ENCODE assay signal across 8 cellular contexts in genomic region chr2:54572262-54572635, GRCh38.
A peak's percentile ranks its signal among the peaks of the same experiment; 100 is the strongest.
DNase-seq lines count a peak whose midpoint lies in the region; ATAC-seq and TF ChIP-seq lines count a peak whose summit lies in the region.

No MANE protein-coding gene starts in this region.

- H2BK15ac ChIP-seq in H9 (ENCODE audit: low read depth, low read length) = no peak overlapping the region

- DNase-seq in H9 (no peak), fibroblast of mammary gland (ENCODE audit: low read depth) (peak; percentile 71), psoas muscle (no peak), substantia nigra (lab: John Stamatoyannopoulos, UW) (no peak), MV-4-11 (lab: John Stamatoyannopoulos, UW) (no peak), activated gamma-delta T cell treated with Interleukin-2 at 50 U/mL for 16 hours (no peak)
- peak; percentile 54 for DNase-seq in T-helper 2 cell treated with Interferon-gamma antibody and Interleukin-4, amounts not matched to agents 5 μg/mL and 100 μg/mL, for 36 hours (ENCODE audit: low spot score)

- no CpG with 5 or more reads among the region's 4 CpGs for WGBS in H9 (ENCODE audit: extremely low coverage, insufficient read length, low lambda C conversion rate)
- 33 to 42% (median 38%) methylated on average over 4 of the region's 4 CpGs for WGBS in psoas muscle, 3 donors

- no peaks in the 10 kb centered on the region for H3K9me3 ChIP-seq in H9 (ENCODE audit: control insufficient read depth, low read depth, low read length)
- H3K9me3 ChIP-seq in psoas muscle = no peaks in the 10 kb centered on the region

- no peak overlapping the region for H3K4ac ChIP-seq in H9 (ENCODE audit: low read depth, low read length)

- H3K36me3 Mint-ChIP-seq in H9 (ENCODE audit: insufficient read depth in 1 of 3, low read depth in 3 of 3) = peaks cover 4 to 26% (median 17%) of the 10 kb centered on the region in 3 experiments; a peak in 6 of 7 replicates
- H3K36me3 Mint-ChIP-seq in T-helper 2 cell treated with Interferon-gamma antibody and Interleukin-4, amounts not matched to agents 5 μg/mL and 100 μg/mL, for 36 hours (ENCODE audit: low read depth) = peaks cover 31% of the 10 kb centered on the region

- H3K9ac ChIP-seq in H9 (ENCODE audit: extremely low read depth, insufficient read length, low read length) = no peak overlapping the region

- H4K8ac ChIP-seq in H9 (replicated peaks; ENCODE audit: insufficient read length, low read depth, low read length) = no peak overlapping the region

- no peak overlapping the region for H4K5ac ChIP-seq in H9 (ENCODE audit: insufficient read length, low read depth, low read length)

- peak overlapping the region; percentile 29 for H3K27ac ChIP-seq in 22Rv1
- H3K27ac ChIP-seq in H9 (ENCODE audit: insufficient read length, low read depth, low read length) = no peak overlapping the region
- H3K27ac ChIP-seq in psoas muscle = peak overlapping the region; percentile 68
- H3K27ac ChIP-seq in substantia nigra (ENCODE audit: low read depth, low read length, poor library complexity, severe bottlenecking) = no peak overlapping the region

- H3K23ac ChIP-seq in H9 (ENCODE audit: insufficient read length, low read depth, low read length) = no peak overlapping the region

- H4K91ac ChIP-seq in H9 (ENCODE audit: insufficient read length, low read depth, low read length) = no peak overlapping the region

- H2BK20ac ChIP-seq in H9 (ENCODE audit: low read depth, low read length, poor library complexity, severe bottlenecking) = no peak overlapping the region

- peaks cover 4% of the 10 kb centered on the region for H4K20me1 ChIP-seq in H9 (ENCODE audit: control insufficient read depth, insufficient read depth, insufficient read length)

- no peak overlapping the region for H3K4me3 Mint-ChIP-seq in H9
- peak overlapping the region; percentile 82 for H3K4me3 Mint-ChIP-seq in T-helper 2 cell treated with Interferon-gamma antibody and Interleukin-4, amounts not matched to agents 5 μg/mL and 100 μg/mL, for 36 hours

- no peaks in the 10 kb centered on the region for H3K36me3 ChIP-seq in psoas muscle (ENCODE audit: insufficient read depth in 1 of 2, low read depth in 1 of 2)

- no peak overlapping the region for H3K18ac ChIP-seq in H9 (ENCODE audit: insufficient read length, low read depth, low read length)

- H3K14ac ChIP-seq in H9 (ENCODE audit: insufficient read depth, low read length) = no peak overlapping the region

- ATAC-seq in psoas muscle = peak in 2 of 4 donors; percentile 31 to 35

- no peak overlapping the region for H3T11ph ChIP-seq in H9 (ENCODE audit: low read length)

- H3K27ac Mint-ChIP-seq in H9 = peak overlapping the region in 2 of 3 experiments; percentile 52 to 73; a peak in 2 of 7 replicates
- H3K27ac Mint-ChIP-seq in T-helper 2 cell treated with Interferon-gamma antibody and Interleukin-4, amounts not matched to agents 5 μg/mL and 100 μg/mL, for 36 hours = peak overlapping the region; percentile 92

- TF ChIP-seq CTCF in 22Rv1 (IDR thresholded peaks at IDR 0.05) (no peak), H9 (conservative IDR thresholded peaks at IDR 0.05) (no peak), fibroblast of mammary gland (conservative IDR thresholded peaks at IDR 0.05; ENCODE audit: control insufficient read depth, insufficient read depth, low read depth, low read length) (no peak), psoas muscle (IDR thresholded peaks at IDR 0.05) (no peak)

- H2AK5ac ChIP-seq in H9 (ENCODE audit: insufficient read length, low read length) = no peak overlapping the region

- H3K4me3 ChIP-seq in fibroblast of mammary gland (ENCODE audit: control insufficient read depth, low read depth, low read length) (no peak overlapping the region), psoas muscle (no peak overlapping the region)

- H3K9me3 Mint-ChIP-seq in H9 = peaks cover 2 to 7% of the 10 kb centered on the region in 2 experiments; a peak in 4 of 5 replicates
- no peaks in the 10 kb centered on the region for H3K9me3 Mint-ChIP-seq in T-helper 2 cell treated with Interferon-gamma antibody and Interleukin-4, amounts not matched to agents 5 μg/mL and 100 μg/mL, for 36 hours

- peaks cover 18% of the 10 kb centered on the region for H3K4me1 ChIP-seq in H9 (ENCODE audit: insufficient read depth, low read length)
- H3K4me1 ChIP-seq in psoas muscle = peaks cover 57% of the 10 kb centered on the region

- no peak overlapping the region for H3K4me2 ChIP-seq in H9 (ENCODE audit: insufficient read depth, insufficient read length, low read length)

- no peaks in the 10 kb centered on the region for H3K23me2 ChIP-seq in H9 (ENCODE audit: insufficient read length, low read depth, low read length, poor library complexity, severe bottlenecking)

- H3K27me3 Mint-ChIP-seq in H9 (ENCODE audit: low read depth) = no peaks in the 10 kb centered on the region
- no peaks in the 10 kb centered on the region for H3K27me3 Mint-ChIP-seq in T-helper 2 cell treated with Interferon-gamma antibody and Interleukin-4, amounts not matched to agents 5 μg/mL and 100 μg/mL, for 36 hours (ENCODE audit: low read depth)

- peaks cover 46% of the 10 kb centered on the region; the same call in 1 of the 2 replicates for H3K79me2 ChIP-seq in H9 (ENCODE audit: insufficient read depth, low read length)

- no peak overlapping the region for H2BK120ac ChIP-seq in H9 (ENCODE audit: low read depth, low read length, poor library complexity, severe bottlenecking)

- intact Hi-C loops in psoas muscle (cut with DNase I) = no loop called here

- H3K4me1 Mint-ChIP-seq in H9 = peaks cover 80 to 86% of the 10 kb centered on the region in 2 experiments
- peaks cover 83% of the 10 kb centered on the region for H3K4me1 Mint-ChIP-seq in T-helper 2 cell treated with Interferon-gamma antibody and Interleukin-4, amounts not matched to agents 5 μg/mL and 100 μg/mL, for 36 hours (ENCODE audit: low read depth)

- no peak overlapping the region for H2BK12ac ChIP-seq in H9 (ENCODE audit: insufficient read length, low read depth, low read length)

- H3K27me3 ChIP-seq in H9 (ENCODE audit: insufficient read depth, low read length) = no peaks in the 10 kb centered on the region
- no peaks in the 10 kb centered on the region for H3K27me3 ChIP-seq in psoas muscle (ENCODE audit: insufficient read depth in 3 of 3, low read length in 2 of 3)

- H2AFZ ChIP-seq in H9 (ENCODE audit: low read length) = no peak overlapping the region

- H2BK5ac ChIP-seq in H9 (ENCODE audit: insufficient read length, low read length) = no peak overlapping the region

- H3K56ac ChIP-seq in H9 (ENCODE audit: insufficient read length, low read depth, low read length) = no peak overlapping the region

- peaks cover 14% of the 10 kb centered on the region for H3K79me1 ChIP-seq in H9 (ENCODE audit: insufficient read depth, low read depth, low read length, poor library complexity, severe bottlenecking)

Comparison
In these comparisons a context has a peak if more than half of its experiments do, and no peak if none do; other contexts are left out.
1. H3K27ac ChIP-seq: peak in 22Rv1 (single experiment) and psoas muscle (single experiment); none in H9 (single experiment) and substantia nigra (single experiment).
2. DNase-seq: peak in T-helper 2 cell treated with Interferon-gamma antibody and Interleukin-4, amounts not matched to agents 5 μg/mL and 100 μg/mL, for 36 hours (single experiment) and fibroblast of mammary gland (single experiment); none in H9 (single experiment), psoas muscle (0 of 2), substantia nigra (0 of 49), MV-4-11 (single experiment) and activated gamma-delta T cell treated with Interleukin-2 at 50 U/mL for 16 hours (single experiment).